ENCODE assay signal across 34 cellular contexts in the genomic region with DNA sequence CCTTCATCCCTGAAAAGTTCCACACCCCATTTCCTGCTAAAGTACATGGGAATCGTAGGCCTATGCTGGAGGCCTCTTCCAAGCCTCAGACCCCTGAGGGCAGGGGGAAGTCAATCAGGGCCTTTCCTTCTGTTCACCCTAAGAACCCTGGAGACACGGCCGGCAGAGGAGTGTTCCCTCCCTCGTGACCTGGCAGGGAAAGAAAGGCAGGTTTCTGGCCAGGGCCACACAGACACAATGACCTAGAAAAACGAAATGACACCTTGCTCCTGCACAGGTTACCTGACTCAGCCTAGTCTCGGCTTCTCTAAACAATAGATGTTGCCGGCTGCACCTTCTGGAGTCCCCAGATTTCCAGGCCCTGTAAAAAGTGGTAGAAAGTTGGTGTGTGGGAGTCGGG.
"Had no signal": no experiment of that assay in that cellular context is flagged by ENCODE, and none has a peak within 500 bp of the region (broad histone marks: within the 10 kb centered on the region; RNA-seq: fewer than 3 reads in every experiment).

No MANE protein-coding gene starts in this region.

- H3K27me3 Mint-ChIP-seq: activated CD4-positive, alpha-beta T cell treated with anti-CD3 and anti-CD28 coated beads, Interleukin-2, amount 10 ng/mL, durations not matched to agents 24 days and 14 days had no signal

- ATAC-seq: activated CD8-positive, alpha-beta T cell treated with anti-CD3 and anti-CD28 coated beads for 36 hours; activated naive CD4-positive, alpha-beta T cell treated with anti-CD3 and anti-CD28 coated beads, Interleukin-2, amount 50 U/mL, for 72 hours; activated T-cell treated with anti-CD3 and anti-CD28 coated beads, Interleukin-2, amount 50 U/mL, for 4 hours; activated T-cell treated with anti-CD3 and anti-CD28 coated beads, Interleukin-2, amount 50 U/mL, for 72 hours; activated T-helper 17 cell treated with anti-CD3 and anti-CD28 coated beads, Interleukin-2, amount 50 U/mL, for 72 hours; body of pancreas had no signal

- H3K9me3 Mint-ChIP-seq: activated B cell treated with CpG ODN at 0.5 μM for 24 hours; activated CD4-positive, alpha-beta memory T cell treated with anti-CD3 and anti-CD28 coated beads for 36 hours; activated CD4-positive, alpha-beta T cell treated with anti-CD3 and anti-CD28 coated beads, Interleukin-2, amount 10 ng/mL, durations not matched to agents 24 days and 14 days; activated CD8-positive, alpha-beta T cell treated with anti-CD3 and anti-CD28 coated beads for 36 hours; activated naive CD4-positive, alpha-beta T cell treated with anti-CD3 and anti-CD28 coated beads for 36 hours; activated T-cell treated with anti-CD3 and anti-CD28 coated beads, Interleukin-2, amount 50 U/mL, for 4 hours; activated T-cell treated with anti-CD3 and anti-CD28 coated beads, Interleukin-2, amount 50 U/mL, for 72 hours; activated T-helper 1 cell treated with anti-CD3 and anti-CD28 coated beads, Interleukin-12 subunit alpha, Interleukin-12 subunit beta, Interleukin-2, Interleukin-4 antibody, amounts not matched to agents 30 ng/mL and 10 ng/mL and 1 ng/mL, durations not matched to agents 14 hours and 24 hours and 36 hours; T-helper 1 cell treated with Interleukin-12 subunit alpha and Interleukin-12 subunit beta and Interleukin-4 antibody, amounts not matched to agents 30 μg/mL and 1 μg/mL, for 36 hours; T-helper 2 cell treated with Interferon-gamma antibody and Interleukin-4, amounts not matched to agents 5 μg/mL and 100 μg/mL, for 36 hours had no signal

- H3K4me1 Mint-ChIP-seq: activated B cell treated with CpG ODN at 0.5 μM for 24 hours; activated CD4-positive, alpha-beta T cell treated with anti-CD3 and anti-CD28 coated beads, Interleukin-2, amount 10 ng/mL, durations not matched to agents 24 days and 14 days; activated naive CD8-positive, alpha-beta T cell treated with anti-CD3 and anti-CD28 coated beads for 36 hours; activated T-helper 17 cell treated with anti-CD3 and anti-CD28 coated beads, Interleukin-2, amount 50 U/mL, for 72 hours had no signal

- DNase-seq: activated B cell treated with CpG ODN at 0.5 μM for 24 hours; activated CD4-positive, alpha-beta memory T cell treated with anti-CD3 and anti-CD28 coated beads for 36 hours; activated CD4-positive, alpha-beta T cell treated with anti-CD3 and anti-CD28 coated beads for 4 hours; activated CD4-positive, alpha-beta T cell treated with anti-CD3 and anti-CD28 coated beads, Interleukin-2, amount 10 ng/mL, durations not matched to agents 24 days and 14 days; activated CD4-positive, alpha-beta T cell treated with anti-CD3 and anti-CD28 coated beads, Interleukin-2, amount 50 U/mL, for 1 hour; activated CD4-positive, alpha-beta T cell treated with anti-CD3 and anti-CD28 coated beads, Interleukin-2, amount 50 U/mL, for 4 hours; activated CD4-positive, CD25-positive, alpha-beta regulatory T cell treated with anti-CD3 and anti-CD28 coated beads, Interleukin-2, amount 50 U/mL, for 72 hours; activated CD8-positive, alpha-beta memory T cell treated with anti-CD3 and anti-CD28 coated beads, Interleukin-2, amount 50 U/mL, for 4 hours; activated CD8-positive, alpha-beta T cell treated with anti-CD3 and anti-CD28 coated beads for 36 hours; activated effector memory CD4-positive, alpha-beta T cell treated with anti-CD3 and anti-CD28 coated beads, Interleukin-2, amount 50 U/mL, for 16 hours; activated gamma-delta T cell treated with Interleukin-2 at 50 U/mL for 16 hours; activated naive CD4-positive, alpha-beta T cell; activated naive CD4-positive, alpha-beta T cell treated with anti-CD3 and anti-CD28 coated beads for 36 hours; activated naive CD4-positive, alpha-beta T cell treated with anti-CD3 and anti-CD28 coated beads, Interleukin-2, amount 50 U/mL, for 16 hours; activated naive CD8-positive, alpha-beta T cell treated with anti-CD3 and anti-CD28 coated beads for 36 hours; activated T-cell treated with anti-CD3 and anti-CD28 coated beads for 4 hours; activated T-cell treated with anti-CD3 and anti-CD28 coated beads, Interleukin-2, amount 50 U/mL, for 1 hour; activated T-cell treated with anti-CD3 and anti-CD28 coated beads, Interleukin-2, amount 50 U/mL, for 4 hours; activated T-cell treated with anti-CD3 and anti-CD28 coated beads, Interleukin-2, amount 50 U/mL, for 72 hours; adrenal gland; amniotic stem cell; aorta; body of pancreas; brain microvascular endothelial cell; central memory CD4-positive, alpha-beta T cell; cerebellar nuclear complex; T-helper 1 cell; T-helper 2 cell; T-helper 9 cell had no signal

- H3K4me3 Mint-ChIP-seq: activated B cell treated with CpG ODN at 0.5 μM for 24 hours; activated CD4-positive, alpha-beta memory T cell treated with anti-CD3 and anti-CD28 coated beads for 36 hours; activated CD4-positive, alpha-beta T cell treated with anti-CD3 and anti-CD28 coated beads, Interleukin-2, amount 10 ng/mL, durations not matched to agents 24 days and 14 days; activated CD8-positive, alpha-beta T cell treated with anti-CD3 and anti-CD28 coated beads for 36 hours; activated naive CD4-positive, alpha-beta T cell treated with anti-CD3 and anti-CD28 coated beads for 36 hours; activated naive CD8-positive, alpha-beta T cell treated with anti-CD3 and anti-CD28 coated beads for 36 hours; activated T-cell treated with anti-CD3 and anti-CD28 coated beads, Interleukin-2, amount 50 U/mL, for 4 hours; activated T-cell treated with anti-CD3 and anti-CD28 coated beads, Interleukin-2, amount 50 U/mL, for 72 hours; activated T-helper 1 cell treated with anti-CD3 and anti-CD28 coated beads, Interleukin-12 subunit alpha, Interleukin-12 subunit beta, Interleukin-2, Interleukin-4 antibody, amounts not matched to agents 30 ng/mL and 10 ng/mL and 1 ng/mL, durations not matched to agents 14 hours and 24 hours and 36 hours; activated T-helper 17 cell treated with anti-CD3 and anti-CD28 coated beads, Interleukin-2, amount 50 U/mL, for 72 hours; T-helper 1 cell treated with Interleukin-12 subunit alpha and Interleukin-12 subunit beta and Interleukin-4 antibody, amounts not matched to agents 30 μg/mL and 1 μg/mL, for 36 hours; T-helper 2 cell treated with Interferon-gamma antibody and Interleukin-4, amounts not matched to agents 5 μg/mL and 100 μg/mL, for 36 hours had no signal

- H3K36me3 Mint-ChIP-seq: activated CD4-positive, alpha-beta memory T cell treated with anti-CD3 and anti-CD28 coated beads for 36 hours; activated naive CD4-positive, alpha-beta T cell treated with anti-CD3 and anti-CD28 coated beads, Interleukin-2, amount 50 U/mL, for 72 hours; activated naive CD8-positive, alpha-beta T cell treated with anti-CD3 and anti-CD28 coated beads for 36 hours had no signal

- H3K27ac Mint-ChIP-seq: activated B cell treated with CpG ODN at 0.5 μM for 24 hours; activated CD4-positive, alpha-beta memory T cell treated with anti-CD3 and anti-CD28 coated beads for 36 hours; activated CD4-positive, alpha-beta T cell treated with anti-CD3 and anti-CD28 coated beads, Interleukin-2, amount 10 ng/mL, durations not matched to agents 24 days and 14 days; activated CD8-positive, alpha-beta T cell treated with anti-CD3 and anti-CD28 coated beads for 36 hours; activated naive CD4-positive, alpha-beta T cell treated with anti-CD3 and anti-CD28 coated beads for 36 hours; activated naive CD4-positive, alpha-beta T cell treated with anti-CD3 and anti-CD28 coated beads, Interleukin-2, amount 50 U/mL, for 72 hours; activated naive CD8-positive, alpha-beta T cell treated with anti-CD3 and anti-CD28 coated beads for 36 hours; activated T-cell treated with anti-CD3 and anti-CD28 coated beads, Interleukin-2, amount 50 U/mL, for 72 hours; activated T-helper 1 cell treated with anti-CD3 and anti-CD28 coated beads, Interleukin-12 subunit alpha, Interleukin-12 subunit beta, Interleukin-2, Interleukin-4 antibody, amounts not matched to agents 30 ng/mL and 10 ng/mL and 1 ng/mL, durations not matched to agents 14 hours and 24 hours and 36 hours; activated T-helper 17 cell treated with anti-CD3 and anti-CD28 coated beads, Interleukin-2, amount 50 U/mL, for 72 hours; T-helper 1 cell treated with Interleukin-12 subunit alpha and Interleukin-12 subunit beta and Interleukin-4 antibody, amounts not matched to agents 30 μg/mL and 1 μg/mL, for 36 hours; T-helper 2 cell treated with Interferon-gamma antibody and Interleukin-4, amounts not matched to agents 5 μg/mL and 100 μg/mL, for 36 hours had no signal
